ENCODE assay signal across 10 cellular contexts in the genomic region with DNA sequence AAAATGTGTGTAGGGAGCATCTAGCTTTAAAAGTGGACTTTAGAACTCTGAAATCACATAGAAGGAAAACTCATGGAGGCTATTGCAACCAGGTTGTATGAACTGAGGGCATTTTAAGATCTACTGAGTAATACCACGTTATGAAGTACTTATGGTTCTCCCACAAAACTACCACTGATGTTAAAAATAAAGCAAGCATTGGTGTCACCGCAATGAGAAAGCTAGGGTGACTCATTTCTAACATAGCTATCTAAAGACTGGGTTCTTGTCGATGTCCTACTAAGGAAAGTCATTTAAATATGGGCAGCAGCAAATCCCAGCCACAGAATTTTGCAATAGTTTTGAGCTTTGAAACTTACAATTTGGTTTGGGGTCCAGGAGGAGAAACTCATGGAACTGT.
DNase-seq lines count a peak whose midpoint lies in the region; ATAC-seq and TF ChIP-seq lines count a peak whose summit lies in the region.
"Had no signal": no experiment of that assay in that cellular context is flagged by ENCODE, and none has a peak within 500 bp of the region (broad histone marks: within the 10 kb centered on the region; RNA-seq: fewer than 3 reads in every experiment).

No MANE protein-coding gene starts in this region.

- no peak overlapping the region for H2BK12ac ChIP-seq in mesenchymal stem cell (ENCODE audit: low read length in 2 of 2)

- no peak overlapping the region for H3K14ac ChIP-seq in mesenchymal stem cell (ENCODE audit: low read length in 2 of 2)

- H3K4me1 ChIP-seq in mesenchymal stem cell (ENCODE audit: control insufficient read depth, insufficient read depth, low read depth, low read length) (no peaks in the 10 kb centered on the region), right cardiac atrium (ENCODE audit: control insufficient read depth, insufficient read depth, low read length) (no peaks in the 10 kb centered on the region)

- no peaks in the 10 kb centered on the region for H3K36me3 ChIP-seq in mesenchymal stem cell (ENCODE audit: control insufficient read depth in 1 of 2, insufficient read depth in 2 of 2, low read depth in 1 of 2, low read length in 2 of 2)

- H4K91ac ChIP-seq in mesenchymal stem cell (ENCODE audit: low read length), result no peak overlapping the region

- no peak overlapping the region for H2BK5ac ChIP-seq in mesenchymal stem cell (ENCODE audit: low read depth, low read length, poor library complexity, severe bottlenecking)

- no peak overlapping the region for H3K27ac Mint-ChIP-seq in mesothelial cell of epicardium
- H3K27ac Mint-ChIP-seq: activated CD8-positive, alpha-beta T cell treated with anti-CD3 and anti-CD28 coated beads for 36 hours had no signal

- H3K79me1 ChIP-seq in mesenchymal stem cell (replicated peaks; ENCODE audit: low read length, poor library complexity, severe bottlenecking), result no peaks in the 10 kb centered on the region

- H2AK5ac ChIP-seq in mesenchymal stem cell (ENCODE audit: low read length, severe bottlenecking), result no peak overlapping the region

- no peak overlapping the region for H3K4ac ChIP-seq in mesenchymal stem cell (ENCODE audit: low read depth in 1 of 2, low read length in 2 of 2)

- no peak overlapping the region for H4K8ac ChIP-seq in mesenchymal stem cell (ENCODE audit: low read length)

- peak; percentile 96 for ATAC-seq in GM18870 (IDR thresholded peaks at IDR 0.05; ENCODE audit: unreplicated experiment)
- ATAC-seq in HG02759 (IDR thresholded peaks at IDR 0.05; ENCODE audit: unreplicated experiment), result peak; percentile 88
- no peak for ATAC-seq in right cardiac atrium
- ATAC-seq: activated CD8-positive, alpha-beta T cell treated with anti-CD3 and anti-CD28 coated beads for 36 hours had no signal

- no peaks in the 10 kb centered on the region for H3K9me3 ChIP-seq in mesenchymal stem cell (ENCODE audit: control insufficient read depth, low read length)
- no peaks in the 10 kb centered on the region for H3K9me3 ChIP-seq in right cardiac atrium (ENCODE audit: control insufficient read depth, low read length)

- WGBS in mesenchymal stem cell, result 75% methylated on average over 3 of the region's 3 CpGs
- 85% methylated on average over 3 of the region's 3 CpGs for WGBS in right cardiac atrium

- TF ChIP-seq CTCF in mesothelial cell of epicardium (IDR thresholded peaks at IDR 0.05; ENCODE audit: unreplicated experiment), result no peak

- H3K4me3 ChIP-seq in mesenchymal stem cell (ENCODE audit: insufficient read depth in 1 of 2, low read depth in 1 of 2, low read length in 2 of 2) (no peak overlapping the region), right cardiac atrium (ENCODE audit: low read length) (no peak overlapping the region)

- H3K23ac ChIP-seq in mesenchymal stem cell (ENCODE audit: low read length in 2 of 2), result no peak overlapping the region

- no peaks in the 10 kb centered on the region for H3K27me3 Mint-ChIP-seq in mesothelial cell of epicardium (ENCODE audit: low read depth)
- H3K27me3 Mint-ChIP-seq: activated CD8-positive, alpha-beta T cell treated with anti-CD3 and anti-CD28 coated beads for 36 hours; naive B cell had no signal

- intact Hi-C loops in right cardiac atrium (cut with DNase I), result no loop called here

- H3K27ac ChIP-seq in mesenchymal stem cell (ENCODE audit: low read length, poor library complexity, severe bottlenecking) (no peak overlapping the region), right cardiac atrium (ENCODE audit: low read length) (no peak overlapping the region)

- H3K18ac ChIP-seq in mesenchymal stem cell (ENCODE audit: low read depth in 1 of 2, low read length in 2 of 2), result no peak overlapping the region

- H2AFZ ChIP-seq in mesenchymal stem cell (ENCODE audit: low read depth, low read length), result no peak overlapping the region

- H3K4me1 Mint-ChIP-seq in mesothelial cell of epicardium, result peaks cover 41% of the 10 kb centered on the region
- H3K4me1 Mint-ChIP-seq: naive B cell had no signal

- no peak overlapping the region for H3K4me2 ChIP-seq in mesenchymal stem cell (ENCODE audit: low read length, poor library complexity, severe bottlenecking)

- no peak overlapping the region for H2BK120ac ChIP-seq in mesenchymal stem cell (ENCODE audit: low read depth, low read length)

- H3K9me3 Mint-ChIP-seq in mesothelial cell of epicardium, result no peaks in the 10 kb centered on the region
- H3K9me3 Mint-ChIP-seq: activated CD8-positive, alpha-beta T cell treated with anti-CD3 and anti-CD28 coated beads for 36 hours; naive B cell had no signal

- H3K9ac ChIP-seq in mesenchymal stem cell (ENCODE audit: low read length), result no peak overlapping the region

- H2BK15ac ChIP-seq in mesenchymal stem cell (ENCODE audit: low read depth, poor library complexity, severe bottlenecking), result no peak overlapping the region

- H3K36me3 Mint-ChIP-seq in mesothelial cell of epicardium, result no peaks in the 10 kb centered on the region
- H3K36me3 Mint-ChIP-seq: naive B cell had no signal

- H3K4me3 Mint-ChIP-seq in mesothelial cell of epicardium, result no peak overlapping the region
- H3K4me3 Mint-ChIP-seq: activated CD8-positive, alpha-beta T cell treated with anti-CD3 and anti-CD28 coated beads for 36 hours; naive B cell had no signal

- DNase-seq in HT1080 (ENCODE audit: low read depth), result peak; percentile 78
- peak; percentile 27 for DNase-seq in mesenchymal stem cell
- no peak for DNase-seq in mesothelial cell of epicardium (ENCODE audit: low spot score in 2 of 2, unreplicated experiment in 2 of 2)
- no peak for DNase-seq in right cardiac atrium
- no peak for DNase-seq in cerebellum (ENCODE audit: low spot score)
- no peak for DNase-seq in NCI-H1694 treated with DMSO at 0.1 percent for 48 hours (lab: John Stamatoyannopoulos, UW)
- DNase-seq: activated CD8-positive, alpha-beta T cell treated with anti-CD3 and anti-CD28 coated beads for 36 hours; naive B cell had no signal

- no peaks in the 10 kb centered on the region for H3K27me3 ChIP-seq in mesenchymal stem cell (ENCODE audit: control insufficient read depth in 1 of 2, insufficient read depth in 1 of 2, low read length in 2 of 2)
- no peaks in the 10 kb centered on the region for H3K27me3 ChIP-seq in right cardiac atrium (ENCODE audit: control insufficient read depth, insufficient read depth)

Comparison
In these comparisons a context has a peak if more than half of its experiments do, and no peak if none do; other contexts are left out.
1. ATAC-seq: peak in GM18870 (single experiment) and HG02759 (single experiment); none in right cardiac atrium (0 of 2).
2. DNase-seq: peak in HT1080 (single experiment) and mesenchymal stem cell (single experiment); none in mesothelial cell of epicardium (0 of 2), right cardiac atrium (0 of 3), cerebellum (single experiment) and NCI-H1694 treated with DMSO at 0.1 percent for 48 hours (single experiment).